ENCODE assay signal across 15 cellular contexts in the genomic region with DNA sequence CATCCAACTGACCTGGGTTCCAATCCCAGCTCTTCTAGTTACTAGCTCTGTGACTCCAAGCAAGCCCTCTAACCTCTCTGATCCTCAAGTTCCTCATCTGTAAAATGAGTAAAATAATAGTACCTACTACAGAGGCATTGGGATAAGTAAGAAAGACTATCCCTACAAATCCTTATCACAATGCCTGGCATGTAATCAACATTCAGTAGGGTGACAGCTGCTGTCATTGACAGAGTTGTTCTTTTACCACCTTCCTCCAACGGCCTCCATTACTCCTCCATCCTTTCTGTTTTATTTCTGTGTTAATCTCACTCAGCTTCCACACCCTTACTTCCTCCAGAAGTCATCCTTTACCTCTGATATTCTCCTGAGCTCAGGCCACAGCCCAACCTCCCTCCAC. TPM values are rescaled to one million over a fixed set of nuclear protein-coding genes. Genes with fewer than 3 reads are reported as not detected.
DNase-seq lines count a peak whose midpoint lies in the region; ATAC-seq and TF ChIP-seq lines count a peak whose summit lies in the region.
"Had no signal": no experiment of that assay in that cellular context is flagged by ENCODE, and none has a peak within 500 bp of the region (broad histone marks: within the 10 kb centered on the region; RNA-seq: fewer than 3 reads in every experiment).

No MANE protein-coding gene starts in this region.

- TF ChIP-seq CTCF in PC-9 (conservative IDR thresholded peaks at IDR 0.05): no peak
- no peak for TF ChIP-seq CTCF in esophagus muscularis mucosa (IDR thresholded peaks at IDR 0.05)
- TF ChIP-seq CTCF in tibial nerve (IDR thresholded peaks at IDR 0.05): no peak

- H3K4me3 ChIP-seq in ACC112 (ENCODE audit: low read depth, low read length) (0 out of 2 replicates have a peak overlapping the region, but pooled peaks have one; percentile 18), PC-9 (peak overlapping the region; percentile 6; the same call in 1 of the 2 replicates), esophagus muscularis mucosa (no peak overlapping the region), trophoblast cell (ENCODE audit: low read depth, low read length) (no peak overlapping the region), tibial nerve (no peak overlapping the region)

- H3K36me3 ChIP-seq in ACC112 (ENCODE audit: insufficient read depth, low read length) (no peaks in the 10 kb centered on the region), PC-9 (ENCODE audit: low read depth) (no peaks in the 10 kb centered on the region), esophagus muscularis mucosa (no peaks in the 10 kb centered on the region), trophoblast cell (ENCODE audit: control insufficient read depth in 1 of 2, insufficient read depth in 2 of 2, low read length in 2 of 2) (no peaks in the 10 kb centered on the region), tibial nerve (no peaks in the 10 kb centered on the region)

- no peak for TF ChIP-seq POLR2A in esophagus muscularis mucosa (IDR thresholded peaks at IDR 0.05; ENCODE audit: low read depth)
- no peak for TF ChIP-seq POLR2A in tibial nerve (IDR thresholded peaks at IDR 0.05)

- H3K4ac ChIP-seq in trophoblast cell (ENCODE audit: low read depth, low read length): no peak overlapping the region

- H4K8ac ChIP-seq in trophoblast cell (ENCODE audit: low read depth, low read length): no peak overlapping the region

- no peak overlapping the region for H2BK120ac ChIP-seq in trophoblast cell (ENCODE audit: insufficient read depth, low read length, poor library complexity)

- intact Hi-C loops in PC-9 (cut with micrococcal nuclease; ENCODE audit: unreplicated experiment): no loop called here
- intact Hi-C loops in esophagus muscularis mucosa (cut with DNase I): no loop called here

- H2AFZ ChIP-seq in ACC112 (ENCODE audit: low read length, unreplicated experiment): peak overlapping the region; percentile 81
- peak overlapping the region; percentile 61; the same call in 1 of the 2 replicates for H2AFZ ChIP-seq in PC-9
- H2AFZ ChIP-seq in trophoblast cell (ENCODE audit: insufficient read depth, low read length, poor library complexity): no peak overlapping the region

- peak overlapping the region; percentile 82 for H3K27ac ChIP-seq in ACC112 (ENCODE audit: low read depth, low read length)
- H3K27ac ChIP-seq in PC-9: peak overlapping the region; percentile 75
- H3K27ac ChIP-seq in esophagus muscularis mucosa (replicated peaks in 1 of 4): peak overlapping the region; percentile 53 to 75 (median 66)
- H3K27ac ChIP-seq in trophoblast cell (ENCODE audit: low read depth, low read length): peak overlapping the region; percentile 16
- peak overlapping the region in 2 of 4 donors; percentile 22 to 69 for H3K27ac ChIP-seq in tibial nerve

- TSS peak; percentile 57 for BruUV-seq in PC-9 (replicated peaks; lab: Mats Ljungman, UMichigan)

- H3F3A ChIP-seq in PC-9 (ENCODE audit: insufficient read depth, low read depth): peaks cover 25% of the 10 kb centered on the region

- H3K4me1 ChIP-seq in ACC112 (ENCODE audit: control insufficient read depth, insufficient read depth, low read length, unreplicated experiment) (peaks cover 29% of the 10 kb centered on the region), PC-9 (replicated peaks; ENCODE audit: insufficient read depth) (peaks cover 22% of the 10 kb centered on the region), esophagus muscularis mucosa (peaks cover 11 to 30% (median 19%) of the 10 kb centered on the region in 4 donors), trophoblast cell (ENCODE audit: control insufficient read depth in 1 of 2, insufficient read depth in 2 of 2, low read length in 2 of 2) (peaks cover 8 to 9% of the 10 kb centered on the region in 2 experiments), tibial nerve (peaks cover 0 to 26% (median 3%) of the 10 kb centered on the region in 4 donors)

- no peak overlapping the region for H2BK12ac ChIP-seq in trophoblast cell (ENCODE audit: low read length)

- TF ChIP-seq EP300 in esophagus muscularis mucosa (IDR thresholded peaks at IDR 0.05): no peak
- TF ChIP-seq EP300 in tibial nerve (IDR thresholded peaks at IDR 0.05): no peak

- CTCF ChIA-PET in PC-9 (lab: Charles Lee): interaction anchor here (0.5 to 1.9 kb wide), 5 partner anchors 10 to 278 kb away, joined by 4 to 14 read pairs (median 6); no protein-coding TSS in a partner anchor

- no peaks in the 10 kb centered on the region for H3K79me1 ChIP-seq in trophoblast cell (ENCODE audit: low read length)

- ATAC-seq in HG02870 (IDR thresholded peaks at IDR 0.05; ENCODE audit: unreplicated experiment): no peak
- ATAC-seq: CD8-positive, alpha-beta T cell had no signal

- no peak overlapping the region for H3K9ac ChIP-seq in trophoblast cell (ENCODE audit: low read length)

- POLR2A ChIA-PET in PC-9 (lab: Charles Lee; ENCODE audit: unreplicated experiment): interaction anchor here (0.5 to 0.7 kb wide), 2 partner anchors 51 to 513 kb away, joined by 4 to 5 read pairs; no protein-coding TSS in a partner anchor

- H3K23ac ChIP-seq in trophoblast cell (ENCODE audit: low read length): no peak overlapping the region

- H3K9me3 ChIP-seq in PC-9 (ENCODE audit: insufficient read depth, low read depth) (no peaks in the 10 kb centered on the region), esophagus muscularis mucosa (no peaks in the 10 kb centered on the region), trophoblast cell (ENCODE audit: insufficient read depth, low read depth, low read length) (no peaks in the 10 kb centered on the region), tibial nerve (no peaks in the 10 kb centered on the region)

- no peak overlapping the region for H4K12ac ChIP-seq in trophoblast cell (ENCODE audit: low read depth, low read length)

- H3K79me2 ChIP-seq in ACC112 (ENCODE audit: control insufficient read depth, insufficient read depth, low read length, unreplicated experiment) (no peaks in the 10 kb centered on the region), PC-9 (ENCODE audit: low read depth) (no peaks in the 10 kb centered on the region), trophoblast cell (ENCODE audit: control insufficient read depth, insufficient read depth, low read length, poor library complexity) (no peaks in the 10 kb centered on the region)

- H3K14ac ChIP-seq in trophoblast cell (ENCODE audit: low read length): no peak overlapping the region

- no peak overlapping the region for H3K18ac ChIP-seq in trophoblast cell (ENCODE audit: low read length)

- WGBS in esophagus muscularis mucosa: 79% methylated on average over 1 of the region's 1 CpG
- no CpG with 5 or more reads among the region's 1 CpG for WGBS in trophoblast cell (ENCODE audit: extremely low coverage, insufficient coverage, insufficient read length)
- 58 to 65% methylated on average over 1 of the region's 1 CpG for WGBS in tibial nerve, 2 donors

- H4K91ac ChIP-seq in trophoblast cell (ENCODE audit: low read depth, low read length): no peak overlapping the region

- H2AK5ac ChIP-seq in trophoblast cell (ENCODE audit: low read length): no peak overlapping the region

- H2BK5ac ChIP-seq in trophoblast cell (ENCODE audit: low read depth, low read length, poor library complexity): no peak overlapping the region

- no peak for DNase-seq in PC-9
- DNase-seq in esophagus muscularis mucosa (ENCODE audit: extremely low spot score): no peak
- no peak for DNase-seq in trophoblast cell
- no peak for DNase-seq in AG08396 (ENCODE audit: low spot score)
- DNase-seq in tibial nerve (ENCODE audit: low spot score in 2 of 2): no peak
- no peak for DNase-seq in hypothalamus (lab: John Stamatoyannopoulos, UW)
- DNase-seq: activated B cell treated with CpG ODN at 0.5 μM for 24 hours; activated CD8-positive, alpha-beta memory T cell treated with anti-CD3 and anti-CD28 coated beads for 24 hours; activated naive CD8-positive, alpha-beta T cell treated with anti-CD3 and anti-CD28 coated beads for 36 hours; CD8-positive, alpha-beta T cell; kidney; NCI-H345 had no signal

- no peaks in the 10 kb centered on the region for H3K9me2 ChIP-seq in PC-9 (ENCODE audit: insufficient read depth)

- H3K4me2 ChIP-seq in PC-9 (peak overlapping the region; percentile 59), trophoblast cell (ENCODE audit: low read length) (no peak overlapping the region)

- H4K20me1 ChIP-seq in PC-9 (ENCODE audit: insufficient read depth): no peaks in the 10 kb centered on the region

- H3K27me3 ChIP-seq in ACC112 (ENCODE audit: insufficient read depth, low read length) (no peaks in the 10 kb centered on the region), PC-9 (ENCODE audit: insufficient read depth, low read depth) (no peaks in the 10 kb centered on the region), esophagus muscularis mucosa (no peaks in the 10 kb centered on the region), trophoblast cell (ENCODE audit: insufficient read depth, low read length) (no peaks in the 10 kb centered on the region), tibial nerve (no peaks in the 10 kb centered on the region)

RNA-seq across cellular contexts. Expression of gene FGF1, which starts 40.4 kb away (rescaled TPM):
- total RNA-seq in PC-9 (2021) (0.23 and 0.44 TPM in 2 replicates), esophagus muscularis mucosa (1 to 10 TPM; 1.7 to 4.0 (median 2.9) TPM), tibial nerve (100 to 1,000 TPM in 3 of 4 donors, 10 to 100 TPM in 1; 38.1 to 131 (median 115) TPM)
- polyA plus RNA-seq in trophoblast cell (2013): 3.8 and 5.4 TPM in 2 replicates
- total RNA-seq: activated B cell treated with CpG ODN at 0.5 μM for 24 hours; activated naive CD8-positive, alpha-beta T cell treated with anti-CD3 and anti-CD28 coated beads for 36 hours; CD8-positive, alpha-beta T cell; pulmonary artery endothelial cell had no signal

Comparison
In these comparisons a context has a peak if more than half of its experiments do, and no peak if none do; other contexts are left out.
1. H3K4me3 ChIP-seq: peak in ACC112 (single experiment) and PC-9 (single experiment); none in esophagus muscularis mucosa (0 of 4), trophoblast cell (single experiment) and tibial nerve (0 of 4).
2. RNA of gene FGF1, which starts 40.4 kb away (total RNA-seq): 38.1 to 131 TPM in tibial nerve; 1.7 to 4.0 TPM in esophagus muscularis mucosa and 0.23 to 0.44 TPM in PC-9; every median in the first group is over 4 times any median in the second.